7 cellular contexts compared by ENCODE assay signal in genomic region chr2:26786207-26787023, GRCh38. TPM values are rescaled to one million over a fixed set of nuclear protein-coding genes. Genes with fewer than 3 reads are reported as not detected.
DNase-seq lines count a peak whose midpoint lies in the region; ATAC-seq and TF ChIP-seq lines count a peak whose summit lies in the region.

No MANE protein-coding gene starts in this region.

- H3K9ac ChIP-seq in iPS-18a (ENCODE audit: low read length), result peak overlapping the region; percentile 68

- H3K4me3 ChIP-seq in GM12864 (ENCODE audit: low read depth, low read length) (peak overlapping the region; percentile 94), iPS-18a (ENCODE audit: low read length) (peak overlapping the region; percentile 81)
- peak overlapping the region; percentile 89 for H3K4me3 ChIP-seq in Jurkat, Clone E6-1 (ENCODE audit: low read length)

- no peak overlapping the region for H3K27ac ChIP-seq in iPS-18a (ENCODE audit: low read length)

- no peaks in the 10 kb centered on the region for H3K9me3 ChIP-seq in iPS-18a (ENCODE audit: control insufficient read depth, low read depth, low read length)

- no peak for TF ChIP-seq CTCF in GM12864 (IDR thresholded peaks at IDR 0.05; ENCODE audit: low read depth, low read length, missing control alignments)

- peaks cover 3% of the 10 kb centered on the region for H3K36me3 ChIP-seq in iPS-18a (ENCODE audit: control insufficient read depth, low read depth, low read length)

- no peak for DNase-seq in GM12864 (ENCODE audit: low read depth)
- DNase-seq in Jurkat, Clone E6-1 (ENCODE audit: low read depth, low spot score), result no peak
- peak; percentile 33 for DNase-seq in activated naive CD8-positive, alpha-beta T cell treated with anti-CD3 and anti-CD28 coated beads for 36 hours
- no peak for DNase-seq in stimulated activated naive B cell treated with anti-CD40 and anti-IgM and Interleukin-4, amounts not matched to agents 10 μg/mL and 1 μg/mL and 100 μg/mL, for 72 hours
- no peak for DNase-seq in NCI-H2029 (lab: John Stamatoyannopoulos, UW)

- peak; percentile 10 for ATAC-seq in GM21529 (IDR thresholded peaks at IDR 0.05; ENCODE audit: unreplicated experiment)
- peak in 1 of 2 donors; percentile 5 for ATAC-seq in stimulated activated naive B cell treated with anti-CD40 and anti-IgM and Interleukin-4, amounts not matched to agents 10 μg/mL and 1 μg/mL and 100 μg/mL, for 72 hours (replicated peaks)

- peaks cover 16% of the 10 kb centered on the region for H3K4me1 Mint-ChIP-seq in activated naive CD8-positive, alpha-beta T cell treated with anti-CD3 and anti-CD28 coated beads for 36 hours
- H3K4me1 Mint-ChIP-seq in stimulated activated naive B cell treated with anti-CD40 and anti-IgM and Interleukin-4, amounts not matched to agents 10 μg/mL and 1 μg/mL and 100 μg/mL, for 72 hours, result peaks cover 7 to 14% of the 10 kb centered on the region in 2 donors

- H3K27ac Mint-ChIP-seq in activated naive CD8-positive, alpha-beta T cell treated with anti-CD3 and anti-CD28 coated beads for 36 hours, result peak overlapping the region; percentile 69
- no peak overlapping the region for H3K27ac Mint-ChIP-seq in stimulated activated naive B cell treated with anti-CD40 and anti-IgM and Interleukin-4, amounts not matched to agents 10 μg/mL and 1 μg/mL and 100 μg/mL, for 72 hours

- H3K27me3 ChIP-seq in iPS-18a (ENCODE audit: control insufficient read depth, insufficient read depth, low read length), result peaks cover 10% of the 10 kb centered on the region

- peak overlapping the region; percentile 86 for H3K4me3 Mint-ChIP-seq in activated naive CD8-positive, alpha-beta T cell treated with anti-CD3 and anti-CD28 coated beads for 36 hours
- peak overlapping the region; percentile 74 to 82 for H3K4me3 Mint-ChIP-seq in stimulated activated naive B cell treated with anti-CD40 and anti-IgM and Interleukin-4, amounts not matched to agents 10 μg/mL and 1 μg/mL and 100 μg/mL, for 72 hours

- H3K36me3 Mint-ChIP-seq in activated naive CD8-positive, alpha-beta T cell treated with anti-CD3 and anti-CD28 coated beads for 36 hours, result peaks cover 36% of the 10 kb centered on the region
- H3K36me3 Mint-ChIP-seq in stimulated activated naive B cell treated with anti-CD40 and anti-IgM and Interleukin-4, amounts not matched to agents 10 μg/mL and 1 μg/mL and 100 μg/mL, for 72 hours, result peaks cover 2 to 3% of the 10 kb centered on the region in 2 donors

- H3K27me3 Mint-ChIP-seq in activated naive CD8-positive, alpha-beta T cell treated with anti-CD3 and anti-CD28 coated beads for 36 hours, result peaks cover 33% of the 10 kb centered on the region
- H3K27me3 Mint-ChIP-seq in stimulated activated naive B cell treated with anti-CD40 and anti-IgM and Interleukin-4, amounts not matched to agents 10 μg/mL and 1 μg/mL and 100 μg/mL, for 72 hours, result peaks cover 13 to 17% of the 10 kb centered on the region in 2 donors

- H3K9me3 Mint-ChIP-seq in activated naive CD8-positive, alpha-beta T cell treated with anti-CD3 and anti-CD28 coated beads for 36 hours, result peaks cover 5% of the 10 kb centered on the region
- peaks cover 2 to 4% of the 10 kb centered on the region in 2 donors for H3K9me3 Mint-ChIP-seq in stimulated activated naive B cell treated with anti-CD40 and anti-IgM and Interleukin-4, amounts not matched to agents 10 μg/mL and 1 μg/mL and 100 μg/mL, for 72 hours

- no peaks in the 10 kb centered on the region for H3K4me1 ChIP-seq in iPS-18a (ENCODE audit: control insufficient read depth, low read depth, low read length)

RNA-seq across cellular contexts. Expression of gene CENPA, which starts 0.6 kb away (rescaled TPM):
- 58.7 TPM for polyA plus RNA-seq in Jurkat, Clone E6-1 (2012; ENCODE audit: insufficient read depth, insufficient read length)
- total RNA-seq in activated naive CD8-positive, alpha-beta T cell treated with anti-CD3 and anti-CD28 coated beads for 36 hours, result 10 to 100 TPM; 33.6 to 34.4 TPM

RNA-seq across cellular contexts. Expression of gene SLC35F6, which starts 22.3 kb away (rescaled TPM):
- polyA plus RNA-seq in Jurkat, Clone E6-1 (2012; ENCODE audit: insufficient read depth, insufficient read length), result 5.1 TPM
- total RNA-seq in activated naive CD8-positive, alpha-beta T cell treated with anti-CD3 and anti-CD28 coated beads for 36 hours, result 1 to 10 TPM; 6.3 TPM
